ENCODE assay signal across 12 cellular contexts in the genomic region with DNA sequence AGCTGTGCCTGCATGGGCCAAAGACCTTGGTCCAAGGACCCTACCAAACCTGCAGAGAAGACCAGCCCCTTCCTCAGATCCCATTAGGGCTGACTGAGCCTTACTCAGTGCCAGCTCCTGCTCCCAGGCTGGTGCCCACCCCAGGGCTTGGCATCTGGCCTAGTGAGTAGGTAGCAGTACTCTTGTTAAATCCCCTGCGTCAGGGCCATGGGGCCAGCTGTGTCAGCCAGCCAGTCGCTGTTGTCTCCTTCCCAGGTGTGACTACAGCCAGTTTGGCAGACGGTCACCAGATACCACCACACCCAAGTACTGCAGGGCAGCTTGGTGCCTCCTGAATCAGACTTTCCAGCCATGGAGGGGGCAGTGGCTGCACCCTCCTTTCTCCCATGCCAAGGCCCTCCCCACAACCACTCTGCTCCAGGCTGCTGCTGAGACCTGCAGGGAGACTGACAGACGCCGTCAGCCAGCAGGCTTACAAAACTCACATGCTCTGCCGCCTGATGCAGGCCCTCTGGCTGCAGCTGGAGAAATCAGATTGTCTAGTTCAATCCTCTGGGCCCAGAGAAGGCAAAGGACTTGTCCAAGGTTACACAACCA. TPM values are rescaled to one million over a fixed set of nuclear protein-coding genes. Genes with fewer than 3 reads are reported as not detected.
DNase-seq lines count a peak whose midpoint lies in the region; ATAC-seq, FAIRE-seq and TF ChIP-seq lines count a peak whose summit lies in the region.
"Had no signal": no experiment of that assay in that cellular context is flagged by ENCODE, and none has a peak within 500 bp of the region (broad histone marks: within the 10 kb centered on the region; RNA-seq: fewer than 3 reads in every experiment).

No MANE protein-coding gene starts in this region.

- H3K27me3 Mint-ChIP-seq in HFFc6 (ENCODE audit: insufficient read depth) = peaks cover 30% of the 10 kb centered on the region
- no peaks in the 10 kb centered on the region for H3K27me3 Mint-ChIP-seq in astrocyte (ENCODE audit: low read depth, unreplicated experiment)

- peaks cover 8% of the 10 kb centered on the region for H3K79me2 ChIP-seq in astrocyte (ENCODE audit: insufficient read depth, low read length)

- H3K4me1 ChIP-seq in astrocyte (ENCODE audit: insufficient read depth, low read length) (peaks cover 32% of the 10 kb centered on the region), iPS-20b (ENCODE audit: insufficient read depth, low read length) (peaks cover 40% of the 10 kb centered on the region), stomach smooth muscle (ENCODE audit: control insufficient read depth, insufficient read depth, low read length) (peaks cover 74% of the 10 kb centered on the region)

- no peak for DNase-seq in HFFc6
- DNase-seq in astrocyte (ENCODE audit: low read depth) = no peak
- DNase-seq in activated CD4-positive, alpha-beta T cell treated with anti-CD3 and anti-CD28 coated beads for 4 hours = no peak
- no peak for DNase-seq in GM12892 (ENCODE audit: insufficient read length)
- DNase-seq: activated T-cell treated with anti-CD3 and anti-CD28 coated beads, Interleukin-2, amount 50 U/mL, for 24 hours; NCI-H446; T-helper 17 cell had no signal

- H4K20me1 ChIP-seq in astrocyte (ENCODE audit: insufficient read depth, low read length) = peaks cover 6% of the 10 kb centered on the region

- no peak for TF ChIP-seq POLR2A in GM12892 (IDR thresholded peaks at IDR 0.05; ENCODE audit: low read depth, low read length)

- H3K36me3 Mint-ChIP-seq in HFFc6 (ENCODE audit: low read depth) (no peaks in the 10 kb centered on the region), astrocyte (ENCODE audit: low read depth, unreplicated experiment) (peaks cover 2% of the 10 kb centered on the region)

- FAIRE-seq in astrocyte (lab: Jason Lieb, UNC) (no peak), GM12892 (lab: Jason Lieb, UNC) (no peak)
- FAIRE-seq: D721Med had no signal

- no peaks in the 10 kb centered on the region for H3K9me3 ChIP-seq in astrocyte (ENCODE audit: insufficient read depth, low read depth, low read length)
- H3K9me3 ChIP-seq in iPS-20b (ENCODE audit: insufficient read depth, low read depth, low read length) = no peaks in the 10 kb centered on the region
- no peaks in the 10 kb centered on the region for H3K9me3 ChIP-seq in stomach smooth muscle (ENCODE audit: control insufficient read depth in 2 of 2, low read length in 2 of 2)

- H3K4me2 ChIP-seq in astrocyte (ENCODE audit: low read length) = peak overlapping the region; percentile 84

- ATAC-seq in GM18519 (IDR thresholded peaks at IDR 0.05; ENCODE audit: low FRiP score, unreplicated experiment) (no peak), HG03159 (IDR thresholded peaks at IDR 0.05; ENCODE audit: unreplicated experiment) (no peak)
- ATAC-seq: T-helper 17 cell had no signal

- no peak overlapping the region for H2AFZ ChIP-seq in astrocyte (ENCODE audit: low read depth, low read length)

- no peaks in the 10 kb centered on the region for H3K9me3 Mint-ChIP-seq in HFFc6
- no peaks in the 10 kb centered on the region for H3K9me3 Mint-ChIP-seq in astrocyte (ENCODE audit: unreplicated experiment)
- H3K9me3 Mint-ChIP-seq: activated T-cell treated with anti-CD3 and anti-CD28 coated beads, Interleukin-2, amount 50 U/mL, for 24 hours had no signal

- peaks cover 49% of the 10 kb centered on the region for H3K4me1 Mint-ChIP-seq in HFFc6 (ENCODE audit: low read depth)
- peaks cover 37% of the 10 kb centered on the region for H3K4me1 Mint-ChIP-seq in astrocyte (ENCODE audit: low read depth, unreplicated experiment)

- H3K27ac Mint-ChIP-seq in HFFc6 = peak overlapping the region; percentile 26; the same call in 1 of the 2 replicates
- H3K27ac Mint-ChIP-seq in astrocyte (ENCODE audit: unreplicated experiment) = peak overlapping the region; percentile 24
- H3K27ac Mint-ChIP-seq: activated T-cell treated with anti-CD3 and anti-CD28 coated beads, Interleukin-2, amount 50 U/mL, for 24 hours; T-helper 17 cell had no signal

- no peak overlapping the region for H3K27ac ChIP-seq in astrocyte (ENCODE audit: low read depth, low read length)
- H3K27ac ChIP-seq in iPS-20b (ENCODE audit: low read length) = peak overlapping the region; percentile 35
- peak overlapping the region; percentile 82 for H3K27ac ChIP-seq in stomach smooth muscle (ENCODE audit: low read length)

- no peak overlapping the region for H3K9ac ChIP-seq in astrocyte (ENCODE audit: low read length)
- peak overlapping the region; percentile 50; the same call in 1 of the 2 replicates for H3K9ac ChIP-seq in iPS-20b (ENCODE audit: low read depth, low read length)
- no peak overlapping the region for H3K9ac ChIP-seq in stomach smooth muscle (ENCODE audit: low read length in 2 of 2)

- no peak for TF ChIP-seq CTCF in HFFc6 (IDR thresholded peaks at IDR 0.05)
- no peak for TF ChIP-seq CTCF in astrocyte (IDR thresholded peaks at IDR 0.05; ENCODE audit: insufficient read depth, low read depth, low read length)

- no peaks in the 10 kb centered on the region for H3K27me3 ChIP-seq in astrocyte (ENCODE audit: insufficient read depth, low read length)
- H3K27me3 ChIP-seq in iPS-20b (ENCODE audit: insufficient read depth, low read length) = no peaks in the 10 kb centered on the region
- no peaks in the 10 kb centered on the region for H3K27me3 ChIP-seq in stomach smooth muscle (ENCODE audit: control insufficient read depth in 1 of 2, insufficient read depth in 2 of 2, low read length in 2 of 2)

- H3K4me3 ChIP-seq in astrocyte (ENCODE audit: insufficient read depth, low read depth, low read length) (no peak overlapping the region), iPS-20b (ENCODE audit: low read length) (peak overlapping the region; percentile 97), stomach smooth muscle (ENCODE audit: low read length in 2 of 2) (peak overlapping the region; percentile 86 to 89)

- H3K4me3 Mint-ChIP-seq in HFFc6 (peak overlapping the region; percentile 56; the same call in 1 of the 2 replicates), astrocyte (ENCODE audit: unreplicated experiment) (no peak overlapping the region)
- H3K4me3 Mint-ChIP-seq: activated T-cell treated with anti-CD3 and anti-CD28 coated beads, Interleukin-2, amount 50 U/mL, for 24 hours; T-helper 17 cell had no signal

- H3K36me3 ChIP-seq in astrocyte (ENCODE audit: insufficient read depth, low read length) = no peaks in the 10 kb centered on the region
- H3K36me3 ChIP-seq in iPS-20b (ENCODE audit: insufficient read depth, low read depth, low read length) = peaks cover 36% of the 10 kb centered on the region
- H3K36me3 ChIP-seq in stomach smooth muscle (ENCODE audit: control insufficient read depth in 2 of 2, insufficient read depth in 2 of 2, low read length in 2 of 2) = peaks cover 15 to 16% of the 10 kb centered on the region in 2 donors

RNA-seq across cellular contexts. Expression of gene TENT5B, which starts 3.0 kb away (rescaled TPM):
- total RNA-seq in HFFc6 (2021; fragmentation: NEBNext Ultra II Directional; extraction: Animal tissue kit (Norgen Biotek cat#: 25700)) = 1 to 10 TPM; 3.1 to 5.5 (median 3.6) TPM
- 5.9 and 9.8 TPM in 2 replicates for total RNA-seq in astrocyte
- not detected for polyA plus RNA-seq in GM12892 (2012; ENCODE audit: missing spikeins)
- total RNA-seq: T-helper 17 cell had no signal

RNA-seq across cellular contexts. Expression of gene TRNP1, which starts 16.2 kb away (rescaled TPM):
- 100 to 1,000 TPM; 203 to 241 (median 217) TPM for total RNA-seq in HFFc6 (2021; fragmentation: NEBNext Ultra II Directional; extraction: Animal tissue kit (Norgen Biotek cat#: 25700))
- total RNA-seq in astrocyte = 16.4 and 19.2 TPM in 2 replicates
- polyA plus RNA-seq in GM12892 (2012; ENCODE audit: missing spikeins) = not detected

RNA-seq across cellular contexts. Expression of gene KDF1, which starts 49.4 kb away (rescaled TPM):
- total RNA-seq in HFFc6 (2021; fragmentation: NEBNext Ultra II Directional; extraction: Animal tissue kit (Norgen Biotek cat#: 25700)) = not detected
- total RNA-seq in astrocyte = 0.22 and 0.54 TPM in 2 replicates
- polyA plus RNA-seq in GM12892 (2012; ENCODE audit: missing spikeins) = 0.15 TPM

Comparison
In these comparisons a context has a peak if more than half of its experiments do, and no peak if none do; other contexts are left out.
1. RNA of gene TRNP1, which starts 16.2 kb away (total RNA-seq): 203 to 241 TPM in HFFc6; 16.4 to 19.2 TPM in astrocyte; every median in the first group is over 10 times any median in the second.